ENCODE assay signal across 8 cellular contexts in the genomic region with DNA sequence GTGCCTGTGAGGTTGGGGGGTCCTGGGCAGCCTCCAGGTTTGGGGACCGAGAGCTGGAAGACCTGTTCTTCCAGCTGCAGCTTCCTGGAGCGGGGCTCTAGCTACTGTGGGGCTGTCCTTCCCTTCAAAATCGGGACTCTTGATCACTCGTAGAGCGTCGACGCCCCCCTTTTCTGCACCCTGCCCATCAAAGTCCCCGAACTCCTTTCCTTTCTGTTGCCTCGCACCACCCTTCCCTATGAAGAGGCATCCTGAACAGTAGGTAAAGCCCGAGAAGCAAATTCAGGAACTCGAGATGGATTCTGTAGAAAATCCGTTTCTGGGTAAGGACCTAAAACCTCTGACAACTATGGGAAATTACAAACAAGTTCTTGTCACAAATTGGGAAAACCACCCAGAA. TPM values are rescaled to one million over a fixed set of nuclear protein-coding genes. Genes with fewer than 3 reads are reported as not detected.
A peak's percentile ranks its signal among the peaks of the same experiment; 100 is the strongest.
DNase-seq lines count a peak whose midpoint lies in the region; ATAC-seq and TF ChIP-seq lines count a peak whose summit lies in the region.

No MANE protein-coding gene starts in this region.

- ATAC-seq in GM21717 (IDR thresholded peaks at IDR 0.05; ENCODE audit: unreplicated experiment) (no peak), HG03442 (IDR thresholded peaks at IDR 0.05; ENCODE audit: unreplicated experiment) (no peak)

- no peaks in the 10 kb centered on the region for H3K9me3 Mint-ChIP-seq in neural progenitor cell

- H3K27ac Mint-ChIP-seq in neural progenitor cell = peak overlapping the region; percentile 46

- H3K27ac ChIP-seq in neural progenitor cell = peak overlapping the region; percentile 48

- peak overlapping the region; percentile 90 for H3K4me2 ChIP-seq in neural progenitor cell

- DNase-seq in CD1c-positive myeloid dendritic cell (ENCODE audit: extremely low spot score) = peak; percentile 37
- DNase-seq in OCI-M1 (lab: John Stamatoyannopoulos, UW) = peak; percentile 46
- DNase-seq in epithelial cell of esophagus (ENCODE audit: low read depth) = no peak
- DNase-seq in neural progenitor cell (ENCODE audit: low spot score) = no peak
- no peak for DNase-seq in NCI-H2081 treated with DMSO at 0.1 percent for 48 hours (lab: John Stamatoyannopoulos, UW)
- DNase-seq in activated CD4-positive, alpha-beta T cell treated with anti-CD3 and anti-CD28 coated beads for 1 hour = no peak

- peaks cover 11% of the 10 kb centered on the region for H3K4me1 Mint-ChIP-seq in neural progenitor cell

- H4K20me1 ChIP-seq in neural progenitor cell (ENCODE audit: low read depth) = no peaks in the 10 kb centered on the region

- peak overlapping the region; percentile 94 for H3K4me3 Mint-ChIP-seq in neural progenitor cell

- H3K79me2 ChIP-seq in neural progenitor cell (ENCODE audit: low read depth) = peaks cover 40% of the 10 kb centered on the region

- H3K36me3 ChIP-seq in neural progenitor cell = no peaks in the 10 kb centered on the region

- TF ChIP-seq CTCF in epithelial cell of esophagus (IDR thresholded peaks at IDR 0.05; ENCODE audit: insufficient read depth, low read depth, low read length, missing control alignments) = no peak
- TF ChIP-seq CTCF in neural progenitor cell (IDR thresholded peaks at IDR 0.05) = no peak

- H3K36me3 Mint-ChIP-seq in neural progenitor cell = no peaks in the 10 kb centered on the region

- H3K9me3 ChIP-seq in neural progenitor cell (ENCODE audit: low read depth) = no peaks in the 10 kb centered on the region

- H3K27me3 ChIP-seq in neural progenitor cell = no peaks in the 10 kb centered on the region

- peaks cover 5% of the 10 kb centered on the region for H3F3A ChIP-seq in neural progenitor cell (ENCODE audit: low read depth)

- peak overlapping the region; percentile 58 for H2AFZ ChIP-seq in neural progenitor cell (replicated peaks)

- peak overlapping the region; percentile 53 for H3K9ac ChIP-seq in neural progenitor cell

- H3K4me3 ChIP-seq in epithelial cell of esophagus (ENCODE audit: low read length) (peak overlapping the region; percentile 97), neural progenitor cell (peak overlapping the region; percentile 77)

- no peaks in the 10 kb centered on the region for H3K27me3 Mint-ChIP-seq in neural progenitor cell (ENCODE audit: insufficient read depth, low read depth)

- no peaks in the 10 kb centered on the region for H3K4me1 ChIP-seq in neural progenitor cell

RNA-seq across cellular contexts. Expression of a gene that starts 0.5 kb away (rescaled TPM):
- 133 and 144 TPM in 2 replicates for total RNA-seq in neural progenitor cell (ENCODE audit: low replicate concordance)

RNA-seq across cellular contexts. Expression of a gene that starts 1.0 kb away (rescaled TPM):
- total RNA-seq in neural progenitor cell (ENCODE audit: low replicate concordance) = 0.06 and 0.41 TPM in 2 replicates

Comparison
In these comparisons a context has a peak if more than half of its experiments do, and no peak if none do; other contexts are left out.
1. DNase-seq: peak in CD1c-positive myeloid dendritic cell (single experiment) and OCI-M1 (single experiment); none in epithelial cell of esophagus (single experiment), neural progenitor cell (single experiment), NCI-H2081 treated with DMSO at 0.1 percent for 48 hours (single experiment) and activated CD4-positive, alpha-beta T cell treated with anti-CD3 and anti-CD28 coated beads for 1 hour (single experiment).